ENCODE assay signal across 1 cellular context in genomic region chr1:67561704-67562113, GRCh38.
A peak's percentile ranks its signal among the peaks of the same experiment; 100 is the strongest.
TF ChIP-seq lines count a peak whose summit lies in the region.

No MANE protein-coding gene starts in this region.

TF ChIP-seq in GM12878, 131 proteins besides CTCF, POLR2A, EP300 and RAD21 (continued from another document):
- TF ChIP-seq ZBTB11 (CRISPR knock-in tag; IDR thresholded peaks at IDR 0.05) = no peak
- TF ChIP-seq SPI1 (IDR thresholded peaks at IDR 0.05; ENCODE audit: borderline replicate concordance, insufficient read depth, low read depth, low read length) = 0 out of 2 replicates have a peak, but pooled peaks have one; percentile 41
- TF ChIP-seq TCF3 (IDR thresholded peaks at IDR 0.05; ENCODE audit: borderline replicate concordance, insufficient read depth, low read depth, low read length) = no peak
- no peak for TF ChIP-seq NRF1 (conservative IDR thresholded peaks at IDR 0.05; ENCODE audit: low read depth, low read length)
- no peak for TF ChIP-seq SRF (IDR thresholded peaks at IDR 0.05; ENCODE audit: low read depth in 2 of 2, low read length in 2 of 2)
- 0 out of 2 replicates have a peak, but pooled peaks have one; percentile 10 for TF ChIP-seq CREB1 (IDR thresholded peaks at IDR 0.05; ENCODE audit: low read depth)
- no peak for TF ChIP-seq KAT2A (conservative IDR thresholded peaks at IDR 0.05; ENCODE audit: control insufficient read depth, low read depth, low read length)
- no peak for TF ChIP-seq SIN3A (IDR thresholded peaks at IDR 0.05; ENCODE audit: low read depth, low read length)
- no peak for TF ChIP-seq NR2C2 (IDR thresholded peaks at IDR 0.05; ENCODE audit: borderline replicate concordance, control insufficient read depth, insufficient read length, low read depth)
- TF ChIP-seq ZNF24 (IDR thresholded peaks at IDR 0.05) = no peak
- no peak for TF ChIP-seq SMAD1 (IDR thresholded peaks at IDR 0.05; ENCODE audit: low read depth, partially characterized antibody)
- TF ChIP-seq SUZ12 (IDR thresholded peaks at IDR 0.05; ENCODE audit: unreplicated experiment) = no peak
- TF ChIP-seq ZNF274 (IDR thresholded peaks at IDR 0.05; ENCODE audit: insufficient read depth, insufficient read length) = no peak
- TF ChIP-seq SMARCA5 (IDR thresholded peaks at IDR 0.05) = peak; percentile 62; the same call in 1 of the 2 replicates
- TF ChIP-seq MLLT1 (IDR thresholded peaks at IDR 0.05) = 0 out of 2 replicates have a peak, but pooled peaks have one; percentile 23
- no peak for TF ChIP-seq TARDBP (IDR thresholded peaks at IDR 0.05; ENCODE audit: borderline replicate concordance)
- peak; percentile 69; the same call in 1 of the 2 replicates for TF ChIP-seq TCF12 (IDR thresholded peaks at IDR 0.05; ENCODE audit: low read depth, low read length)
- peak in 1 of 2 experiments; percentile 44; a peak in 1 of 4 replicates for TF ChIP-seq IKZF2 (IDR thresholded peaks at IDR 0.05)
- TF ChIP-seq PML (IDR thresholded peaks at IDR 0.05; ENCODE audit: low read length) = no peak
